Comparison of ENCODE assay signal across 37 cellular contexts in the genomic region with DNA sequence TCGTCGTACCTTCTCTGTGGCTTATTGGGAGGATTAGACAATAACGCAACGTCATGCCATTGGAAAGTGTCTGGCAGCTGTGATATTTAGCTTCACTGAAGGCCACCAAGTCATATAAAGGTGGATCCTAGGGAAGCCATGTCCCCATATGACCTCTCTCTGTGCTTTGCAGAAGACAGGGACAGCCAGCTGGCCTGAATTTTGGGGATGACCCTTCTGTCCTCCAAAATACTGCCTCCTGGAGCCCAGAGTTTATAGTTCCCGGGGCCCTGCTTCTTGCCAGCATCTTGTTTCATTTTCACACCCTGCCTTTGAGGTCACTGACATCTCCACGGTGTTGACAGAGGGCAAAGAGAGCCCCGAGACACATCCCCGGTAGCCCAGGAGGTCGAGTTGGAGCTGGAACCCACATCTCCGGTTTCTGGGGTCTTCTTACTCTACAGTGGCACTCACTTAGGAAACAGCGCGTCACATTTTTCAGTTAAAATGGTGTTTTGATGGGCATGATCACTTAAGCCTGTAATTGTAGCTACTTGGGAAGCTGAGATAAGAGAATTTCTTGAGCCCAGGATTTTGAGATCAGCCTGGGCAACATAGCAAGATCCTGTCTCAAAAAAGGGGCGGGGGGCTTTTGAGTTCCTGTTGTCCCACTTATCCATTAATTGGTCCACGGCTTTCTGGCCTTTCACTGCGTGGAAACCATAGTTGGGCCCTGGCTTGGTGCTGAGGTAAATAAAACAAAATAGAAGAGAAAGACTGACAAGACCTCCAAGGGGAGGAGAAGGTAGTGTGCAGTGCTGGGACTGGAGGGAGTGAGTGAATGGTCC.
"Had no signal": no experiment of that assay in that cellular context is flagged by ENCODE, and none has a peak within 500 bp of the region (broad histone marks: within the 10 kb centered on the region; RNA-seq: fewer than 3 reads in every experiment).

No MANE protein-coding gene starts in this region.

- H3K27me3 ChIP-seq: adrenal gland, body of pancreas, brain microvascular endothelial cell, breast epithelium had no signal

- H3K9me3 Mint-ChIP-seq: activated B cell treated with CpG ODN at 0.5 μM for 24 hours; activated CD4-positive, alpha-beta memory T cell treated with anti-CD3 and anti-CD28 coated beads for 36 hours; activated CD4-positive, alpha-beta T cell treated with anti-CD3 and anti-CD28 coated beads, Interleukin-2, amount 10 ng/mL, durations not matched to agents 24 days and 14 days; activated CD8-positive, alpha-beta T cell treated with anti-CD3 and anti-CD28 coated beads for 36 hours; activated naive CD4-positive, alpha-beta T cell treated with anti-CD3 and anti-CD28 coated beads for 36 hours; activated naive CD4-positive, alpha-beta T cell treated with anti-CD3 and anti-CD28 coated beads, Interleukin-2, amount 50 U/mL, for 72 hours; activated naive CD8-positive, alpha-beta T cell treated with anti-CD3 and anti-CD28 coated beads for 36 hours; activated T-cell treated with anti-CD3 and anti-CD28 coated beads, Interleukin-2, amount 50 U/mL, for 4 hours; activated T-cell treated with anti-CD3 and anti-CD28 coated beads, Interleukin-2, amount 50 U/mL, for 72 hours; activated T-helper 1 cell treated with anti-CD3 and anti-CD28 coated beads, Interleukin-12 subunit alpha, Interleukin-12 subunit beta, Interleukin-2, Interleukin-4 antibody, amounts not matched to agents 30 ng/mL and 10 ng/mL and 1 ng/mL, durations not matched to agents 14 hours and 24 hours and 36 hours; activated T-helper 17 cell treated with anti-CD3 and anti-CD28 coated beads, Interleukin-2, amount 50 U/mL, for 72 hours; T-helper 1 cell treated with Interleukin-12 subunit alpha and Interleukin-12 subunit beta and Interleukin-4 antibody, amounts not matched to agents 30 μg/mL and 1 μg/mL, for 36 hours; T-helper 2 cell treated with Interferon-gamma antibody and Interleukin-4, amounts not matched to agents 5 μg/mL and 100 μg/mL, for 36 hours had no signal

- H3K27ac Mint-ChIP-seq: activated B cell treated with CpG ODN at 0.5 μM for 24 hours; activated CD4-positive, alpha-beta memory T cell treated with anti-CD3 and anti-CD28 coated beads for 36 hours; activated CD4-positive, alpha-beta T cell treated with anti-CD3 and anti-CD28 coated beads, Interleukin-2, amount 10 ng/mL, durations not matched to agents 24 days and 14 days; activated CD8-positive, alpha-beta T cell treated with anti-CD3 and anti-CD28 coated beads for 36 hours; activated naive CD4-positive, alpha-beta T cell treated with anti-CD3 and anti-CD28 coated beads for 36 hours; activated naive CD4-positive, alpha-beta T cell treated with anti-CD3 and anti-CD28 coated beads, Interleukin-2, amount 50 U/mL, for 72 hours; activated naive CD8-positive, alpha-beta T cell treated with anti-CD3 and anti-CD28 coated beads for 36 hours; activated T-cell treated with anti-CD3 and anti-CD28 coated beads, Interleukin-2, amount 50 U/mL, for 72 hours; activated T-helper 1 cell treated with anti-CD3 and anti-CD28 coated beads, Interleukin-12 subunit alpha, Interleukin-12 subunit beta, Interleukin-2, Interleukin-4 antibody, amounts not matched to agents 30 ng/mL and 10 ng/mL and 1 ng/mL, durations not matched to agents 14 hours and 24 hours and 36 hours; activated T-helper 17 cell treated with anti-CD3 and anti-CD28 coated beads, Interleukin-2, amount 50 U/mL, for 72 hours; T-helper 1 cell treated with Interleukin-12 subunit alpha and Interleukin-12 subunit beta and Interleukin-4 antibody, amounts not matched to agents 30 μg/mL and 1 μg/mL, for 36 hours; T-helper 2 cell treated with Interferon-gamma antibody and Interleukin-4, amounts not matched to agents 5 μg/mL and 100 μg/mL, for 36 hours had no signal

- H3K4me3 ChIP-seq: adrenal gland, body of pancreas, breast epithelium had no signal

- H3K27me3 Mint-ChIP-seq: activated B cell treated with CpG ODN at 0.5 μM for 24 hours; activated CD4-positive, alpha-beta memory T cell treated with anti-CD3 and anti-CD28 coated beads for 36 hours; activated CD4-positive, alpha-beta T cell treated with anti-CD3 and anti-CD28 coated beads, Interleukin-2, amount 10 ng/mL, durations not matched to agents 24 days and 14 days had no signal

- H3K9me3 ChIP-seq: adrenal gland, body of pancreas, breast epithelium had no signal

- H3K27ac ChIP-seq: adrenal gland, body of pancreas, brain microvascular endothelial cell, breast epithelium, VCaP had no signal

- H3K36me3 Mint-ChIP-seq: activated CD4-positive, alpha-beta memory T cell treated with anti-CD3 and anti-CD28 coated beads for 36 hours; activated naive CD4-positive, alpha-beta T cell treated with anti-CD3 and anti-CD28 coated beads, Interleukin-2, amount 50 U/mL, for 72 hours; activated naive CD8-positive, alpha-beta T cell treated with anti-CD3 and anti-CD28 coated beads for 36 hours had no signal

- H3K36me3 ChIP-seq: adrenal gland, brain microvascular endothelial cell, breast epithelium had no signal

- ATAC-seq: activated CD8-positive, alpha-beta T cell treated with anti-CD3 and anti-CD28 coated beads for 36 hours; activated naive CD4-positive, alpha-beta T cell treated with anti-CD3 and anti-CD28 coated beads, Interleukin-2, amount 50 U/mL, for 72 hours; activated T-cell treated with anti-CD3 and anti-CD28 coated beads, Interleukin-2, amount 50 U/mL, for 4 hours; activated T-cell treated with anti-CD3 and anti-CD28 coated beads, Interleukin-2, amount 50 U/mL, for 72 hours; activated T-helper 17 cell treated with anti-CD3 and anti-CD28 coated beads, Interleukin-2, amount 50 U/mL, for 72 hours; body of pancreas had no signal

- H3K4me1 ChIP-seq: adrenal gland, body of pancreas, breast epithelium had no signal

- DNase-seq: activated B cell treated with CpG ODN at 0.5 μM for 24 hours; activated CD4-positive, alpha-beta memory T cell treated with anti-CD3 and anti-CD28 coated beads for 36 hours; activated CD4-positive, alpha-beta T cell treated with anti-CD3 and anti-CD28 coated beads for 4 hours; activated CD4-positive, alpha-beta T cell treated with anti-CD3 and anti-CD28 coated beads, Interleukin-2, amount 10 ng/mL, durations not matched to agents 24 days and 14 days; activated CD4-positive, alpha-beta T cell treated with anti-CD3 and anti-CD28 coated beads, Interleukin-2, amount 50 U/mL, for 1 hour; activated CD4-positive, alpha-beta T cell treated with anti-CD3 and anti-CD28 coated beads, Interleukin-2, amount 50 U/mL, for 4 hours; activated CD4-positive, CD25-positive, alpha-beta regulatory T cell treated with anti-CD3 and anti-CD28 coated beads, Interleukin-2, amount 50 U/mL, for 72 hours; activated CD8-positive, alpha-beta memory T cell treated with anti-CD3 and anti-CD28 coated beads, Interleukin-2, amount 50 U/mL, for 4 hours; activated CD8-positive, alpha-beta T cell treated with anti-CD3 and anti-CD28 coated beads for 36 hours; activated effector memory CD4-positive, alpha-beta T cell treated with anti-CD3 and anti-CD28 coated beads, Interleukin-2, amount 50 U/mL, for 16 hours; activated gamma-delta T cell treated with Interleukin-2 at 50 U/mL for 16 hours; activated naive CD4-positive, alpha-beta T cell; activated naive CD4-positive, alpha-beta T cell treated with anti-CD3 and anti-CD28 coated beads for 36 hours; activated naive CD4-positive, alpha-beta T cell treated with anti-CD3 and anti-CD28 coated beads, Interleukin-2, amount 50 U/mL, for 16 hours; activated naive CD8-positive, alpha-beta T cell treated with anti-CD3 and anti-CD28 coated beads for 36 hours; activated T-cell treated with anti-CD3 and anti-CD28 coated beads for 4 hours; activated T-cell treated with anti-CD3 and anti-CD28 coated beads, Interleukin-2, amount 50 U/mL, for 1 hour; activated T-cell treated with anti-CD3 and anti-CD28 coated beads, Interleukin-2, amount 50 U/mL, for 4 hours; activated T-cell treated with anti-CD3 and anti-CD28 coated beads, Interleukin-2, amount 50 U/mL, for 72 hours; adrenal gland; amniotic stem cell; aorta; body of pancreas; brain microvascular endothelial cell; central memory CD4-positive, alpha-beta T cell; T-helper 1 cell; T-helper 2 cell; T-helper 9 cell had no signal

- H3K4me1 Mint-ChIP-seq: activated B cell treated with CpG ODN at 0.5 μM for 24 hours; activated CD4-positive, alpha-beta T cell treated with anti-CD3 and anti-CD28 coated beads, Interleukin-2, amount 10 ng/mL, durations not matched to agents 24 days and 14 days; activated naive CD8-positive, alpha-beta T cell treated with anti-CD3 and anti-CD28 coated beads for 36 hours; activated T-helper 17 cell treated with anti-CD3 and anti-CD28 coated beads, Interleukin-2, amount 50 U/mL, for 72 hours had no signal

- FAIRE-seq: astrocyte, TTC549 had no signal

- H3K4me3 Mint-ChIP-seq: activated B cell treated with CpG ODN at 0.5 μM for 24 hours; activated CD4-positive, alpha-beta memory T cell treated with anti-CD3 and anti-CD28 coated beads for 36 hours; activated CD4-positive, alpha-beta T cell treated with anti-CD3 and anti-CD28 coated beads, Interleukin-2, amount 10 ng/mL, durations not matched to agents 24 days and 14 days; activated CD8-positive, alpha-beta T cell treated with anti-CD3 and anti-CD28 coated beads for 36 hours; activated naive CD4-positive, alpha-beta T cell treated with anti-CD3 and anti-CD28 coated beads for 36 hours; activated naive CD8-positive, alpha-beta T cell treated with anti-CD3 and anti-CD28 coated beads for 36 hours; activated T-cell treated with anti-CD3 and anti-CD28 coated beads, Interleukin-2, amount 50 U/mL, for 4 hours; activated T-cell treated with anti-CD3 and anti-CD28 coated beads, Interleukin-2, amount 50 U/mL, for 72 hours; activated T-helper 1 cell treated with anti-CD3 and anti-CD28 coated beads, Interleukin-12 subunit alpha, Interleukin-12 subunit beta, Interleukin-2, Interleukin-4 antibody, amounts not matched to agents 30 ng/mL and 10 ng/mL and 1 ng/mL, durations not matched to agents 14 hours and 24 hours and 36 hours; activated T-helper 17 cell treated with anti-CD3 and anti-CD28 coated beads, Interleukin-2, amount 50 U/mL, for 72 hours; T-helper 1 cell treated with Interleukin-12 subunit alpha and Interleukin-12 subunit beta and Interleukin-4 antibody, amounts not matched to agents 30 μg/mL and 1 μg/mL, for 36 hours; T-helper 2 cell treated with Interferon-gamma antibody and Interleukin-4, amounts not matched to agents 5 μg/mL and 100 μg/mL, for 36 hours had no signal
